In the genomic region with DNA sequence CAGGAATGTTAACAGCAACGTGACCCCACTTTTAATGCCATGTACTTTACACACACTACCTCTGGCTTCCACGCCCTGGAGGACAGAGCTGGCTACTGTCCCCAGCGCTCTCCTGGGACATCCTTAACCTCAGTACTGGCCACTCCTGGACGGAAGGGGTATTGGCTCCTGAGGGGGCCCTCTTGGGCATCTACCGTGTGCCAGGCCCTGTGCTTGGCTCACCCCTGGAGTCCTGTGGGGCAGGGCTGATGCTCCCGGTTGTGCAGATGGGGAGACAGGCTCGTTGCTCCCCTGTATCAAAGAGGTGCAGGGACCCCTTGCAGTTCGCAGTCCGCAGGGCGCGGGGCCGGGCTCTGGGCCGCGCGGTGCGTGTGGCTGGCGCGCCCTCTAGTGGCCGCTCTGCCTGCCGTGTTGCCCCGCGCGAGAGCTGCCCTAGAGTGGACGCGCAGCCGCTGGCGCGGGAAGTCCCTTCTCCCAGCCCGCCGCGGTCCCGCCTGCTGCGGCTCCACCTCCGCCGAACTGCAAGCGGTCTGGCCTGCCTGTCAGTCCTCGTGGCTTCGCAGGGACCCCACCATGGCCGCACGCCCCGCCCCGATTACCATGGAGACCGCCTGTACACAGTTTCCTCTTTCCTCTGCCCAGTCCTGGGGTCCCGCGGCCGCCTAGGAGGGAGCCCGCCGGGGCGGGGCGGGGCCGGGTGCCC, we compare ENCODE assay signal across 8 cellular contexts.
A peak's percentile ranks its signal among the peaks of the same experiment; 100 is the strongest.
DNase-seq lines count a peak whose midpoint lies in the region; ATAC-seq lines count a peak whose summit lies in the region.

A gene with protein sequence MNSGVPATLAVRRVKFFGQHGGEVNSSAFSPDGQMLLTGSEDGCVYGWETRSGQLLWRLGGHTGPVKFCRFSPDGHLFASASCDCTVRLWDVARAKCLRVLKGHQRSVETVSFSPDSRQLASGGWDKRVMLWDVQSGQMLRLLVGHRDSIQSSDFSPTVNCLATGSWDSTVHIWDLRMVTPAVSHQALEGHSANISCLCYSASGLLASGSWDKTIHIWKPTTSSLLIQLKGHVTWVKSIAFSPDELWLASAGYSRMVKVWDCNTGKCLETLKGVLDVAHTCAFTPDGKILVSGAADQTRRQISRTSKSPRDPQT (plus strand): TSS at position 632 of the 703 bp plus-strand sequence. CDS start 72 bp downstream, outside the sequence.

- ATAC-seq in GM18907 (IDR thresholded peaks at IDR 0.05; ENCODE audit: unreplicated experiment): peak; percentile 70
- ATAC-seq in HG03354 (IDR thresholded peaks at IDR 0.05; ENCODE audit: poor library complexity, severe bottlenecking, unreplicated experiment): peak; percentile 78

- peak; percentile 91 for DNase-seq in AG08396 (ENCODE audit: low spot score)
- DNase-seq in NT2/D1 (ENCODE audit: low read depth, low spot score): no peak
- peak; percentile 66 for DNase-seq in activated T-cell treated with anti-CD3 and anti-CD28 coated beads for 1 hour (ENCODE audit: low read depth)
- peak; percentile 90 for DNase-seq in epidermal melanocyte (ENCODE audit: insufficient read length, low spot score)
- DNase-seq in middle frontal gyrus (ENCODE audit: extremely low spot score, low spot score): peak; percentile 34
- peak; percentile 56 to 59 for DNase-seq in stimulated activated CD8-positive, alpha-beta memory T cell treated with anti-CD3 and anti-CD28 coated beads, Interleukin-4, amount 100 ng/mL, for 1 hour (ENCODE audit: low read depth in 2 of 2, low spot score in 1 of 2)

- H3K36me3 ChIP-seq in NT2/D1 (ENCODE audit: insufficient read depth, insufficient read length, low read length): peaks cover 27% of the 10 kb centered on the region

- no peaks in the 10 kb centered on the region for H3K27me3 ChIP-seq in NT2/D1 (ENCODE audit: insufficient read depth, insufficient read length)

- H3K4me1 ChIP-seq in NT2/D1 (ENCODE audit: insufficient read depth, insufficient read length): peaks cover 24% of the 10 kb centered on the region

- peak within 1 kb of the TSS; percentile 40 for H3K4me3 ChIP-seq in NT2/D1 (ENCODE audit: insufficient read length, low read depth)

- peak within 1 kb of the TSS; percentile 77 for H3K9ac ChIP-seq in NT2/D1 (ENCODE audit: insufficient read length, low read depth)

- H3K9me3 ChIP-seq in NT2/D1 (ENCODE audit: insufficient read depth, low read length): no peaks in the 10 kb centered on the region
